12 cellular contexts compared by ENCODE assay signal in genomic region chr9:126160067-126160853, GRCh38.
"Had no signal": no experiment of that assay in that cellular context is flagged by ENCODE, and none has a peak within 500 bp of the region (broad histone marks: within the 10 kb centered on the region; RNA-seq: fewer than 3 reads in every experiment).

No MANE protein-coding gene starts in this region.

- H3K4me1 ChIP-seq: uterus had no signal

- DNase-seq: activated CD4-positive, alpha-beta T cell treated with anti-CD3 and anti-CD28 coated beads for 36 hours; activated naive CD4-positive, alpha-beta T cell; anterior cingulate cortex; brain microvascular endothelial cell; immature natural killer cell; naive thymus-derived CD8-positive, alpha-beta T cell; thyroid gland; uterus; WERI-Rb-1 had no signal

- H3K36me3 ChIP-seq: brain microvascular endothelial cell, neutrophil, thyroid gland, uterus, WERI-Rb-1 had no signal

- H3K4me3 ChIP-seq: coronary artery, thyroid gland, uterus had no signal

- H3K9me3 ChIP-seq: neutrophil, thyroid gland, uterus had no signal

- H3K27ac ChIP-seq: brain microvascular endothelial cell, coronary artery, neutrophil, thyroid gland, uterus, WERI-Rb-1 had no signal

- ATAC-seq: activated CD4-positive, alpha-beta T cell treated with anti-CD3 and anti-CD28 coated beads for 36 hours; naive thymus-derived CD8-positive, alpha-beta T cell; stimulated activated effector memory CD8-positive, alpha-beta T cell treated with anti-CD3 and anti-CD28 coated beads, Interleukin-12 subunit alpha, Interleukin-12 subunit beta, amount 100 ng/mL, for 72 hours had no signal

- H3K27me3 ChIP-seq: brain microvascular endothelial cell, thyroid gland, uterus had no signal
